Comparison of ENCODE assay signal across 1 cellular context in the genomic region with DNA sequence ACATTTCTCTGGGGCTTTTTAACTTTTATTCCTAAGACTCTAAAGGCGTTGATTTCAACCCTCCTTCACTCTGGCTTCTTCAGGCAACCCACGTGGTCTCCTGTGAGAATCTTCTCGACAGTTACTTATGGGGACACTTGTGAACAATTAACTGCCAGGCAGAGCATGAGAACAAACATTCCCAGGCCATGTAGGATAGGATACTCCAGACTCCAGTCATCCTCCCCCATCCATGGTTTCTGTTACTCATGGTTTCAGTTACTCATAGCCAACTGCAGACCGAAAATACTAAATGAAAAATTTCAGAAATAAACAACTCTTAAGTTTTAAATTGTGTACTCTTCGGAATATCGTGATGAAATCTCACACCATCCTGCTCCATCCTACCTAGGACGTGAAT.
TF ChIP-seq lines count a peak whose summit lies in the region.

No MANE protein-coding gene starts in this region.

TF ChIP-seq in H1, 55 proteins besides CTCF, POLR2A, EP300 and RAD21:
- TF ChIP-seq BACH1 (IDR thresholded peaks at IDR 0.05; ENCODE audit: low read length) (no peak), BCL11A (IDR thresholded peaks at IDR 0.05; ENCODE audit: low read depth in 2 of 2, low read length in 2 of 2) (no peak), SRF (IDR thresholded peaks at IDR 0.05; ENCODE audit: low read depth, low read length) (no peak), SP4 (IDR thresholded peaks at IDR 0.05; ENCODE audit: low read length) (no peak), RNF2 (IDR thresholded peaks at IDR 0.05; ENCODE audit: borderline replicate concordance, low read depth, low read length, missing control alignments, poor library complexity, severe bottlenecking) (no peak)
